In genomic region chr1:14778882-14779594, GRCh38 we compare ENCODE assay signal across 8 cellular contexts.
A peak's percentile ranks its signal among the peaks of the same experiment; 100 is the strongest.
DNase-seq lines count a peak whose midpoint lies in the region; ATAC-seq and TF ChIP-seq lines count a peak whose summit lies in the region.

No MANE protein-coding gene starts in this region.

- no peak overlapping the region for H3K4me3 Mint-ChIP-seq in CD8-positive, alpha-beta memory T cell

- CTCF ChIA-PET in CD8-positive, alpha-beta memory T cell (lab: Charles Lee): no interaction called here

- no peak overlapping the region for H3K27ac Mint-ChIP-seq in CD8-positive, alpha-beta memory T cell

- H3K27ac ChIP-seq in CD8-positive, alpha-beta memory T cell (ENCODE audit: low read depth, low read length): peak overlapping the region; percentile 4
- no peak overlapping the region for H3K27ac ChIP-seq in fibroblast of lung (ENCODE audit: insufficient read depth, low read length)

- H2AFZ ChIP-seq in fibroblast of lung (ENCODE audit: low read length): no peak overlapping the region

- no peaks in the 10 kb centered on the region for H4K20me1 ChIP-seq in fibroblast of lung (ENCODE audit: control insufficient read depth, extremely low read depth, insufficient read depth, low read length)

- no peaks in the 10 kb centered on the region for H3K9me3 ChIP-seq in CD8-positive, alpha-beta memory T cell (ENCODE audit: low read length)
- H3K9me3 ChIP-seq in fibroblast of lung (ENCODE audit: control insufficient read depth, insufficient read depth, low read depth, low read length): no peaks in the 10 kb centered on the region

- no peaks in the 10 kb centered on the region for H3K4me1 Mint-ChIP-seq in CD8-positive, alpha-beta memory T cell

- peaks cover 0 to 1% (median 0%) of the 10 kb centered on the region in 5 donors for H3K9me3 Mint-ChIP-seq in CD8-positive, alpha-beta memory T cell

- H3K79me2 ChIP-seq in fibroblast of lung (ENCODE audit: control insufficient read depth, insufficient read depth, low read length): no peaks in the 10 kb centered on the region

- ATAC-seq in GM19467 (IDR thresholded peaks at IDR 0.05; ENCODE audit: unreplicated experiment) (no peak), HG02763 (IDR thresholded peaks at IDR 0.05; ENCODE audit: unreplicated experiment) (no peak)

- no peak overlapping the region for H3K4me3 ChIP-seq in CD8-positive, alpha-beta memory T cell (ENCODE audit: low read length)
- H3K4me3 ChIP-seq in H7 (ENCODE audit: insufficient read depth, low read depth, low read length) (no peak overlapping the region), fibroblast of lung (replicated peaks in 1 of 4; ENCODE audit: control extremely low read depth in 1 of 4, insufficient read depth in 1 of 4, low read depth in 3 of 4, low read length in 4 of 4) (no peak overlapping the region)

- peak; percentile 66 to 76 for TF ChIP-seq CTCF in fibroblast of lung (conservative IDR thresholded peaks at IDR 0.05 in 1 of 2, IDR thresholded peaks at IDR 0.05 in 1 of 2; ENCODE audit: low read depth in 1 of 2, low read length in 2 of 2)

- no peaks in the 10 kb centered on the region for H3K36me3 ChIP-seq in CD8-positive, alpha-beta memory T cell (ENCODE audit: insufficient read depth, low read length)
- H3K36me3 ChIP-seq in H7 (replicated peaks; ENCODE audit: control insufficient read depth, insufficient read depth, low read length) (no peaks in the 10 kb centered on the region), fibroblast of lung (ENCODE audit: control insufficient read depth, insufficient read depth, low read length) (no peaks in the 10 kb centered on the region)

- H3K9ac ChIP-seq in fibroblast of lung (ENCODE audit: insufficient read depth, low read length): no peak overlapping the region

- H3K27me3 ChIP-seq in CD8-positive, alpha-beta memory T cell (ENCODE audit: insufficient read depth, low read length, poor library complexity, severe bottlenecking): no peaks in the 10 kb centered on the region
- H3K27me3 ChIP-seq in H7 (ENCODE audit: control insufficient read depth, insufficient read depth, low read length) (no peaks in the 10 kb centered on the region), fibroblast of lung (ENCODE audit: control insufficient read depth, insufficient read depth, low read length) (no peaks in the 10 kb centered on the region)

- POLR2A ChIA-PET in CD8-positive, alpha-beta memory T cell (lab: Charles Lee): no interaction called here

- H3K36me3 Mint-ChIP-seq in CD8-positive, alpha-beta memory T cell: no peaks in the 10 kb centered on the region

- H3K4me2 ChIP-seq in fibroblast of lung (ENCODE audit: extremely low read depth, insufficient read depth, low read length): no peak overlapping the region

- peak in 1 of 5 donors; percentile 3 for DNase-seq in CD8-positive, alpha-beta memory T cell
- DNase-seq in H7: peak; percentile 90
- DNase-seq in SW480 (ENCODE audit: low spot score): peak; percentile 11
- peak in 1 of 2 donors; percentile 31 for DNase-seq in fibroblast of lung (ENCODE audit: low read depth in 2 of 2)
- DNase-seq in putamen (ENCODE audit: low spot score): peak; percentile 22
- no peak for DNase-seq in DMS153 treated with DMSO at 0.1 percent for 48 hours (lab: John Stamatoyannopoulos, UW; ENCODE audit: unreplicated experiment)

- no peaks in the 10 kb centered on the region for H3K4me1 ChIP-seq in CD8-positive, alpha-beta memory T cell (ENCODE audit: insufficient read depth, low read length)
- no peaks in the 10 kb centered on the region for H3K4me1 ChIP-seq in fibroblast of lung (ENCODE audit: control insufficient read depth, extremely low read depth, insufficient read depth, low read length)

- H3K27me3 Mint-ChIP-seq in CD8-positive, alpha-beta memory T cell: peaks cover 6 to 13% of the 10 kb centered on the region in 2 donors
